In genomic region chr1:89894210-89894668, GRCh38 we compare ENCODE assay signal across 18 cellular contexts.
DNase-seq lines count a peak whose midpoint lies in the region; ATAC-seq, FAIRE-seq and TF ChIP-seq lines count a peak whose summit lies in the region.
"Had no signal": no experiment of that assay in that cellular context is flagged by ENCODE, and none has a peak within 500 bp of the region (broad histone marks: within the 10 kb centered on the region; RNA-seq: fewer than 3 reads in every experiment).

No MANE protein-coding gene starts in this region.

- H3K27ac ChIP-seq in A549, result peak overlapping the region; percentile 66 to 88
- H3K27ac ChIP-seq in astrocyte (ENCODE audit: low read depth, low read length), result peak overlapping the region; percentile 72
- H3K27ac ChIP-seq: pancreas had no signal

- POLR2A ChIA-PET in A549 (lab: Yijun Ruan, JAX), result no interaction called here

- no peaks in the 10 kb centered on the region for H3K9me3 ChIP-seq in A549
- no peaks in the 10 kb centered on the region for H3K9me3 ChIP-seq in astrocyte (ENCODE audit: insufficient read depth, low read depth, low read length)
- H3K9me3 ChIP-seq: pancreas had no signal

- peak overlapping the region; percentile 47 for H3K9ac ChIP-seq in astrocyte (ENCODE audit: low read length)

- H4K20me1 ChIP-seq in astrocyte (ENCODE audit: insufficient read depth, low read length), result no peaks in the 10 kb centered on the region

- FAIRE-seq in A549 (lab: Jason Lieb, UNC) (no peak), astrocyte (lab: Jason Lieb, UNC) (peak; percentile 93)
- FAIRE-seq: pancreas had no signal

- H3K4me3 ChIP-seq in A549 (no peak overlapping the region), astrocyte (ENCODE audit: insufficient read depth, low read depth, low read length) (no peak overlapping the region)
- H3K4me3 ChIP-seq: pancreas had no signal

- TF ChIP-seq CTCF in A549 (IDR thresholded peaks at IDR 0.05) (no peak), astrocyte (IDR thresholded peaks at IDR 0.05; ENCODE audit: insufficient read depth, low read depth, low read length) (no peak)

- no peaks in the 10 kb centered on the region for H3K27me3 Mint-ChIP-seq in astrocyte (ENCODE audit: low read depth, unreplicated experiment)
- H3K27me3 Mint-ChIP-seq: stimulated activated naive CD8-positive, alpha-beta T cell treated with anti-CD3 and anti-CD28 coated beads, Interleukin-15, amount 100 ng/mL, for 72 hours had no signal

- TF ChIP-seq EP300 in A549 (IDR thresholded peaks at IDR 0.05), result no peak

- H3K36me3 ChIP-seq in astrocyte (ENCODE audit: insufficient read depth, low read length), result no peaks in the 10 kb centered on the region
- H3K36me3 ChIP-seq: pancreas had no signal

- peak overlapping the region; percentile 67 for H3K27ac Mint-ChIP-seq in astrocyte (ENCODE audit: unreplicated experiment)
- H3K27ac Mint-ChIP-seq: stimulated activated naive CD8-positive, alpha-beta T cell treated with anti-CD3 and anti-CD28 coated beads, Interleukin-15, amount 100 ng/mL, for 72 hours had no signal

- H3K4me3 Mint-ChIP-seq in astrocyte (ENCODE audit: unreplicated experiment), result no peak overlapping the region
- H3K4me3 Mint-ChIP-seq: stimulated activated naive CD8-positive, alpha-beta T cell treated with anti-CD3 and anti-CD28 coated beads, Interleukin-15, amount 100 ng/mL, for 72 hours had no signal

- H3K4me2 ChIP-seq in A549 (peak overlapping the region; percentile 51), astrocyte (ENCODE audit: low read length) (peak overlapping the region; percentile 49)

- H3K4me1 ChIP-seq in A549, result peaks cover 91% of the 10 kb centered on the region
- peaks cover 20% of the 10 kb centered on the region for H3K4me1 ChIP-seq in astrocyte (ENCODE audit: insufficient read depth, low read length)

- ATAC-seq in A549, result peak; percentile 36 to 74; a peak in 4 of 6 replicates
- no peak for ATAC-seq in GM21423 (IDR thresholded peaks at IDR 0.05; ENCODE audit: unreplicated experiment)
- no peak for ATAC-seq in GM21737 (IDR thresholded peaks at IDR 0.05; ENCODE audit: unreplicated experiment)
- no peak for ATAC-seq in GM18868 (IDR thresholded peaks at IDR 0.05; ENCODE audit: unreplicated experiment)
- ATAC-seq: esophagus mucosa; left colon; pancreas; stimulated activated naive CD8-positive, alpha-beta T cell treated with anti-CD3 and anti-CD28 coated beads, Interleukin-15, amount 100 ng/mL, for 72 hours had no signal

- CTCF ChIA-PET in A549 (lab: Yijun Ruan, JAX), result no interaction called here

- H3K9me3 Mint-ChIP-seq in astrocyte (ENCODE audit: unreplicated experiment), result peaks cover 5% of the 10 kb centered on the region
- H3K9me3 Mint-ChIP-seq: stimulated activated naive CD8-positive, alpha-beta T cell treated with anti-CD3 and anti-CD28 coated beads, Interleukin-15, amount 100 ng/mL, for 72 hours had no signal

- DNase-seq in A549 (ENCODE audit: low read depth in 1 of 2, low spot score in 1 of 2), result peak in 1 of 2 experiments; percentile 48
- peak; percentile 79 for DNase-seq in HS-5 (ENCODE audit: low read depth)
- DNase-seq in astrocyte (ENCODE audit: low read depth), result peak; percentile 90
- peak; percentile 97 for DNase-seq in iris pigment epithelial cell (ENCODE audit: low read depth)
- no peak for DNase-seq in NCI-H82 treated with DMSO at 0.1 percent for 48 hours (lab: John Stamatoyannopoulos, UW; ENCODE audit: unreplicated experiment)
- DNase-seq: activated CD8-positive, alpha-beta memory T cell treated with anti-CD3 and anti-CD28 coated beads, Interleukin-2, amount 50 U/mL, for 48 hours; AML-193; aorta; left colon; NCI-H1694; pancreas; stimulated activated CD4-positive, alpha-beta T cell treated with anti-CD3 and anti-CD28 coated beads, Interleukin-4, amount 100 ng/mL, for 4 hours; stimulated activated naive CD8-positive, alpha-beta T cell treated with anti-CD3 and anti-CD28 coated beads, Interleukin-15, amount 100 ng/mL, for 72 hours; T1000 had no signal

- no peaks in the 10 kb centered on the region for H3K27me3 ChIP-seq in astrocyte (ENCODE audit: insufficient read depth, low read length)
- H3K27me3 ChIP-seq: pancreas had no signal

- H3K4me1 Mint-ChIP-seq in astrocyte (ENCODE audit: low read depth, unreplicated experiment), result peaks cover 29% of the 10 kb centered on the region

- 0% methylated on average over 1 of the region's 1 CpG for WGBS in A549 (ENCODE audit: missing lambda C conversion rate)

- TF ChIP-seq RAD21 in A549 (conservative IDR thresholded peaks at IDR 0.05 in 1 of 2, IDR thresholded peaks at IDR 0.05 in 1 of 2), result no peak

- H3K79me2 ChIP-seq in astrocyte (ENCODE audit: insufficient read depth, low read length), result peaks cover 8% of the 10 kb centered on the region

- H2AFZ ChIP-seq in astrocyte (ENCODE audit: low read depth, low read length), result peak overlapping the region; percentile 3

- peaks cover 6% of the 10 kb centered on the region for H3K36me3 Mint-ChIP-seq in astrocyte (ENCODE audit: low read depth, unreplicated experiment)

- TF ChIP-seq POLR2A in A549 (IDR thresholded peaks at IDR 0.05; ENCODE audit: low read length), result no peak

TF ChIP-seq in A549, 52 proteins besides CTCF, POLR2A, EP300 and RAD21:
- no peak for TF ChIP-seq MAX (IDR thresholded peaks at IDR 0.05)
- TF ChIP-seq GATA3 (IDR thresholded peaks at IDR 0.05; ENCODE audit: borderline replicate concordance), result no peak
- TF ChIP-seq RCOR1 (IDR thresholded peaks at IDR 0.05; ENCODE audit: low read depth, low read length), result no peak
- TF ChIP-seq SREBF2 (IDR thresholded peaks at IDR 0.05), result no peak
- no peak for TF ChIP-seq TFCP2L1 (CRISPR knock-in tag; IDR thresholded peaks at IDR 0.05)
- no peak for TF ChIP-seq HOXA7 (CRISPR knock-in tag; IDR thresholded peaks at IDR 0.05)
- no peak for TF ChIP-seq FOSB (CRISPR knock-in tag; IDR thresholded peaks at IDR 0.05)
- TF ChIP-seq ZC3H11A (IDR thresholded peaks at IDR 0.05), result no peak
- TF ChIP-seq FOSL2 (IDR thresholded peaks at IDR 0.05), result no peak
- peak; percentile 53 for TF ChIP-seq FOSL2 (CRISPR knock-in tag; IDR thresholded peaks at IDR 0.05)

Comparison
In these comparisons a context has a peak if more than half of its experiments do, and no peak if none do; other contexts are left out.
1. ATAC-seq: peak in A549 (2 of 2); none in GM21423 (single experiment), GM21737 (single experiment) and GM18868 (single experiment).